In genomic region chr1:71294178-71294577, GRCh38 we compare ENCODE assay signal across 32 cellular contexts.
DNase-seq lines count a peak whose midpoint lies in the region; ATAC-seq and TF ChIP-seq lines count a peak whose summit lies in the region.
"Had no signal": no experiment of that assay in that cellular context is flagged by ENCODE, and none has a peak within 500 bp of the region (broad histone marks: within the 10 kb centered on the region; RNA-seq: fewer than 3 reads in every experiment).

No MANE protein-coding gene starts in this region.

- BruUV-seq in IMR-90 (replicated peaks; lab: Mats Ljungman, UMichigan) = no TSS peak

- WGBS in IMR-90 (ENCODE audit: extremely low coverage in 2 of 2, insufficient read length in 1 of 2), 2 experiments = no CpG with 5 or more reads among the region's 5 CpGs

- H3K9ac ChIP-seq in IMR-90 (ENCODE audit: low read depth, low read length) = no peak overlapping the region

- no peaks in the 10 kb centered on the region for H3K36me3 Mint-ChIP-seq in activated T-cell treated with anti-CD3 and anti-CD28 coated beads, Interleukin-2, amount 50 U/mL, for 24 hours (ENCODE audit: low read depth)
- H3K36me3 Mint-ChIP-seq: activated naive CD8-positive, alpha-beta T cell treated with anti-CD3 and anti-CD28 coated beads, Interleukin-2, amount 10 ng/mL, durations not matched to agents 7 days and 5 days had no signal

- no peak overlapping the region for H3K14ac ChIP-seq in IMR-90 (replicated peaks; ENCODE audit: low read depth, low read length)

- no peak overlapping the region for H3K4me3 ChIP-seq in AG10803 (ENCODE audit: low read length)
- H3K4me3 ChIP-seq in IMR-90 (ENCODE audit: insufficient read depth, low read depth, low read length) = no peak overlapping the region
- H3K4me3 ChIP-seq: hepatocyte, lower lobe of right lung, pancreas, SK-N-MC, smooth muscle cell, upper lobe of left lung had no signal

- dilution Hi-C loops in IMR-90 (cut with HindIII; ENCODE audit: low sequenced_read_pairs, unreplicated experiment) = no loop called here

- H3K9me3 Mint-ChIP-seq in activated T-cell treated with anti-CD3 and anti-CD28 coated beads, Interleukin-2, amount 50 U/mL, for 24 hours = peaks cover 10% of the 10 kb centered on the region

- H3K27ac Mint-ChIP-seq in activated T-cell treated with anti-CD3 and anti-CD28 coated beads, Interleukin-2, amount 50 U/mL, for 24 hours = no peak overlapping the region
- H3K27ac Mint-ChIP-seq: activated B cell treated with CpG ODN at 0.5 μM for 24 hours; activated naive CD8-positive, alpha-beta T cell treated with anti-CD3 and anti-CD28 coated beads, Interleukin-2, amount 10 ng/mL, durations not matched to agents 7 days and 5 days; dendritic cell treated with granulocyte-macrophage colony-stimulating factor and Interleukin-4, amounts not matched to agents 40 ng/mL and 50 ng/mL, for 4 days; endodermal cell had no signal

- peak; percentile 36 for DNase-seq in AG10803 (ENCODE audit: low read depth)
- peak; percentile 46 for DNase-seq in IMR-90
- DNase-seq in dedifferentiated amniotic fluid mesenchymal stem cell (ENCODE audit: extremely low spot score) = peak; percentile 58
- DNase-seq in left kidney (ENCODE audit: low read depth, low spot score) = peak; percentile 22
- DNase-seq in medulla oblongata (ENCODE audit: extremely low spot score) = no peak
- DNase-seq in middle frontal gyrus (ENCODE audit: extremely low spot score, low spot score) = no peak
- no peak for DNase-seq in sciatic nerve (ENCODE audit: low spot score)
- no peak for DNase-seq in activated T-cell treated with anti-CD3 and anti-CD28 coated beads, Interleukin-2, amount 50 U/mL, for 24 hours
- DNase-seq: activated B cell treated with CpG ODN at 0.5 μM for 24 hours; activated CD4-positive, alpha-beta T cell treated with anti-CD3 and anti-CD28 coated beads, Interleukin-2, amount 50 U/mL, for 1 hour; activated gamma-delta T cell treated with Interleukin-2 at 50 U/mL for 16 hours; activated naive CD8-positive, alpha-beta T cell treated with anti-CD3 and anti-CD28 coated beads, Interleukin-2, amount 10 ng/mL, durations not matched to agents 7 days and 5 days; activated T-cell treated with anti-CD3 and anti-CD28 coated beads, Interleukin-2, amount 50 U/mL, for 4 hours; DMS79 treated with DMSO at 0.1 percent for 48 hours; endodermal cell; GF-D8; Karpas-422; lower lobe of right lung; MV-4-11; NCI-H1436 treated with DMSO at 0.1 percent for 48 hours; NCI-H510A treated with DMSO at 0.1 percent for 48 hours; pancreas; PC-3; retina; stimulated activated naive CD4-positive, alpha-beta T cell; upper lobe of left lung had no signal

- H4K8ac ChIP-seq in IMR-90 (ENCODE audit: low read depth in 2 of 2, low read length in 2 of 2) = no peak overlapping the region

- H3K56ac ChIP-seq in IMR-90 (ENCODE audit: extremely low read depth, insufficient read depth, low read length) = no peak overlapping the region

- H3K4ac ChIP-seq in IMR-90 (ENCODE audit: low read depth, low read length) = no peak overlapping the region

- in situ Hi-C loops in IMR-90 (cut with MboI; ENCODE audit: low sequenced_read_pairs) = no loop called here

- TF ChIP-seq RAD21 in IMR-90 (IDR thresholded peaks at IDR 0.05; ENCODE audit: low read length) = no peak

- CTCF ChIA-PET in IMR-90 (lab: Yijun Ruan, JAX) = no interaction called here

- H3K79me1 ChIP-seq in IMR-90 (ENCODE audit: low read depth in 1 of 2, low read length in 2 of 2) = no peaks in the 10 kb centered on the region

- ATAC-seq in IMR-90 (ENCODE audit: low read depth) (peak; percentile 74), sciatic nerve (no peak)
- ATAC-seq: activated T-cell treated with anti-CD3 and anti-CD28 coated beads, Interleukin-2, amount 50 U/mL, for 4 hours; esophagus mucosa; lower lobe of right lung; pancreas; PC-3 had no signal

- no peak overlapping the region for H2AFZ ChIP-seq in IMR-90 (replicated peaks; ENCODE audit: low read length, poor library complexity)
- H2AFZ ChIP-seq: hepatocyte had no signal

- H3K23ac ChIP-seq in IMR-90 (ENCODE audit: low read depth, low read length) = no peak overlapping the region

- intact Hi-C loops in IMR-90 (cut with micrococcal nuclease) = no loop called here
- intact Hi-C loops in sciatic nerve (cut with DNase I) = no loop called here

- no peak overlapping the region for H2BK20ac ChIP-seq in IMR-90 (ENCODE audit: low read depth, low read length)

- H3K27me3 Mint-ChIP-seq in activated T-cell treated with anti-CD3 and anti-CD28 coated beads, Interleukin-2, amount 50 U/mL, for 24 hours = no peaks in the 10 kb centered on the region
- H3K27me3 Mint-ChIP-seq: activated B cell treated with CpG ODN at 0.5 μM for 24 hours; activated naive CD8-positive, alpha-beta T cell treated with anti-CD3 and anti-CD28 coated beads, Interleukin-2, amount 10 ng/mL, durations not matched to agents 7 days and 5 days; central memory CD8-positive, alpha-beta T cell; dendritic cell treated with granulocyte-macrophage colony-stimulating factor and Interleukin-4, amounts not matched to agents 40 ng/mL and 50 ng/mL, for 4 days had no signal

- no peak overlapping the region for H3K18ac ChIP-seq in IMR-90 (ENCODE audit: low read depth, low read length)

- POLR2A ChIA-PET in IMR-90 (lab: Charles Lee; ENCODE audit: unreplicated experiment) = no interaction called here

- no peaks in the 10 kb centered on the region for H3K4me1 Mint-ChIP-seq in activated T-cell treated with anti-CD3 and anti-CD28 coated beads, Interleukin-2, amount 50 U/mL, for 24 hours (ENCODE audit: low read depth)
- H3K4me1 Mint-ChIP-seq: activated B cell treated with CpG ODN at 0.5 μM for 24 hours; activated naive CD8-positive, alpha-beta T cell treated with anti-CD3 and anti-CD28 coated beads, Interleukin-2, amount 10 ng/mL, durations not matched to agents 7 days and 5 days; central memory CD8-positive, alpha-beta T cell; endodermal cell had no signal

- no peaks in the 10 kb centered on the region for H3K27me3 ChIP-seq in IMR-90 (ENCODE audit: control insufficient read depth, insufficient read depth, low read length)
- H3K27me3 ChIP-seq: hepatocyte, pancreas, upper lobe of left lung had no signal

- H2BK120ac ChIP-seq in IMR-90 (ENCODE audit: low read depth, low read length) = no peak overlapping the region

- H3K9me1 ChIP-seq in IMR-90 (ENCODE audit: insufficient read depth, low read length) = no peaks in the 10 kb centered on the region

- H4K20me1 ChIP-seq in IMR-90 (ENCODE audit: insufficient read depth, low read length) = no peaks in the 10 kb centered on the region

- no peak overlapping the region for H3K27ac ChIP-seq in IMR-90 (ENCODE audit: insufficient read depth, low read length)
- H3K27ac ChIP-seq: hepatocyte, lower lobe of right lung, pancreas, SK-N-MC, upper lobe of left lung had no signal

- no peak overlapping the region for H2BK5ac ChIP-seq in IMR-90 (ENCODE audit: low read depth, low read length, poor library complexity, severe bottlenecking)

- H3K4me2 ChIP-seq in IMR-90 (ENCODE audit: low read depth, low read length) = peak overlapping the region; percentile 79; the same call in 1 of the 2 replicates
- H3K4me2 ChIP-seq: hepatocyte, smooth muscle cell had no signal

- no peak overlapping the region for H4K91ac ChIP-seq in IMR-90 (ENCODE audit: insufficient read depth, low read depth, low read length)

- no peaks in the 10 kb centered on the region for H3K4me1 ChIP-seq in IMR-90 (ENCODE audit: control insufficient read depth, insufficient read depth, low read length)
- H3K4me1 ChIP-seq: lower lobe of right lung, pancreas, upper lobe of left lung had no signal

- TF ChIP-seq CTCF in AG10803 (conservative IDR thresholded peaks at IDR 0.05; ENCODE audit: low read length) (no peak), IMR-90 (conservative IDR thresholded peaks at IDR 0.05; ENCODE audit: low read depth, low read length) (no peak)

- no peak overlapping the region for H4K5ac ChIP-seq in IMR-90 (ENCODE audit: low read depth, low read length)

- no peak for TF ChIP-seq POLR2A in IMR-90 (IDR thresholded peaks at IDR 0.05; ENCODE audit: low read depth, low read length)

- H3K9me3 ChIP-seq in IMR-90 (ENCODE audit: control insufficient read depth, insufficient read depth, low read length) = no peaks in the 10 kb centered on the region
- H3K9me3 ChIP-seq: lower lobe of right lung, pancreas, upper lobe of left lung had no signal

- no peak overlapping the region for H3K4me3 Mint-ChIP-seq in activated T-cell treated with anti-CD3 and anti-CD28 coated beads, Interleukin-2, amount 50 U/mL, for 24 hours
- H3K4me3 Mint-ChIP-seq: activated B cell treated with CpG ODN at 0.5 μM for 24 hours; activated naive CD8-positive, alpha-beta T cell treated with anti-CD3 and anti-CD28 coated beads, Interleukin-2, amount 10 ng/mL, durations not matched to agents 7 days and 5 days; activated T-cell treated with anti-CD3 and anti-CD28 coated beads, Interleukin-2, amount 50 U/mL, for 4 hours; central memory CD8-positive, alpha-beta T cell; dendritic cell treated with granulocyte-macrophage colony-stimulating factor and Interleukin-4, amounts not matched to agents 40 ng/mL and 50 ng/mL, for 4 days; endodermal cell had no signal

- no peak overlapping the region for H2AK9ac ChIP-seq in IMR-90 (replicated peaks; ENCODE audit: low read depth, low read length, poor library complexity)

- no peak overlapping the region for H2AK5ac ChIP-seq in IMR-90 (ENCODE audit: low read depth, low read length)

- no peaks in the 10 kb centered on the region for H3K36me3 ChIP-seq in IMR-90 (ENCODE audit: control insufficient read depth, insufficient read depth, low read length)
- H3K36me3 ChIP-seq: lower lobe of right lung, pancreas, upper lobe of left lung had no signal

- no peak overlapping the region for H2BK15ac ChIP-seq in IMR-90 (ENCODE audit: low read depth, low read length)

TF ChIP-seq in IMR-90, 13 proteins besides CTCF, POLR2A, EP300 and RAD21 (continues in another document):
- TF ChIP-seq, protein P1, sequence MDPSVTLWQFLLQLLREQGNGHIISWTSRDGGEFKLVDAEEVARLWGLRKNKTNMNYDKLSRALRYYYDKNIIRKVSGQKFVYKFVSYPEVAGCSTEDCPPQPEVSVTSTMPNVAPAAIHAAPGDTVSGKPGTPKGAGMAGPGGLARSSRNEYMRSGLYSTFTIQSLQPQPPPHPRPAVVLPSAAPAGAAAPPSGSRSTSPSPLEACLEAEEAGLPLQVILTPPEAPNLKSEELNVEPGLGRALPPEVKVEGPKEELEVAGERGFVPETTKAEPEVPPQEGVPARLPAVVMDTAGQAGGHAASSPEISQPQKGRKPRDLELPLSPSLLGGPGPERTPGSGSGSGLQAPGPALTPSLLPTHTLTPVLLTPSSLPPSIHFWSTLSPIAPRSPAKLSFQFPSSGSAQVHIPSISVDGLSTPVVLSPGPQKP (IDR thresholded peaks at IDR 0.05; ENCODE audit: borderline replicate concordance, low read depth, low read length) = no peak
- TF ChIP-seq MXI1 (IDR thresholded peaks at IDR 0.05; ENCODE audit: borderline replicate concordance, low read depth, low read length) = 0 out of 2 replicates have a peak, but pooled peaks have one; percentile 13

Comparison
In these comparisons a context has a peak if more than half of its experiments do, and no peak if none do; other contexts are left out.
1. DNase-seq: peak in AG10803 (single experiment), IMR-90 (single experiment), dedifferentiated amniotic fluid mesenchymal stem cell (single experiment) and left kidney (single experiment); none in medulla oblongata (single experiment), middle frontal gyrus (single experiment), sciatic nerve (single experiment) and activated T-cell treated with anti-CD3 and anti-CD28 coated beads, Interleukin-2, amount 50 U/mL, for 24 hours (single experiment).